In the genomic region with DNA sequence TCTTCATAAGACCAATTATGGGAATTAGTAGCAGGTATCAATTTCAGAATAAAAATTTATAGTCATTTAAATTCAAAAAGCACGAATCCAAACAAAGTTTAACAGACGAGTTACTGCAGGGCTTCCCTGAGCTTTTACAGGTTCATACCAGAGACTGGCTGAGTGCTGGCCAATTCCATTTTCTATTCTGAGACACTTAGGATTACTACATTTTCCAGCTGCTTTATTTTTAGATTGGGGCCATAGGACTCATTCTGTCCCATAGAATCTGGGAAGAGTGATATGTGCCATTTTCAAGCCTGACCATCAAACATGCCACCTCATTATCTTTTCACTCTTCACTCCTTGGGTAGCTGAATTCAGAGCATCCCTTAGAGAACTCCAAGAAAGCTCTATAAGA, we compare ENCODE assay signal across 34 cellular contexts.
"Had no signal": no experiment of that assay in that cellular context is flagged by ENCODE, and none has a peak within 500 bp of the region (broad histone marks: within the 10 kb centered on the region; RNA-seq: fewer than 3 reads in every experiment).

No MANE protein-coding gene starts in this region.

- H3K27me3 ChIP-seq: MG63 had no signal

- H3K4me3 ChIP-seq: MG63 had no signal

- H3K36me3 ChIP-seq: MG63 had no signal

- H3K9me3 ChIP-seq: MG63 had no signal

- DNase-seq: Karpas-422, MG63, MM.1S, NCI-H1048, NCI-H1092, NCI-H1092 treated with DMSO at 0.1 percent for 48 hours, NCI-H1105, NCI-H1105 treated with DMSO at 0.1 percent for 48 hours, NCI-H1417, NCI-H1417 treated with DMSO at 0.1 percent for 48 hours, NCI-H1436, NCI-H1436 treated with DMSO at 0.1 percent for 48 hours, NCI-H146, NCI-H1694, NCI-H1694 treated with DMSO at 0.1 percent for 48 hours, NCI-H187, NCI-H187 treated with DMSO at 0.1 percent for 48 hours, NCI-H1930, NCI-H2029, NCI-H2029 treated with DMSO at 0.1 percent for 48 hours, NCI-H2081, NCI-H2081 treated with DMSO at 0.1 percent for 48 hours, NCI-H2107, NCI-H2171, NCI-H2171 treated with DMSO at 0.1 percent for 48 hours, NCI-H2227 treated with DMSO at 0.1 percent for 48 hours, NCI-H226, NCI-H345, NCI-H446, NCI-H446 treated with DMSO at 0.1 percent for 48 hours, NCI-H510A, NCI-H510A treated with DMSO at 0.1 percent for 48 hours, NCI-H524, NCI-H524 treated with DMSO at 0.1 percent for 48 hours had no signal
